In genomic region chr17:76623271-76624146, GRCh38 we compare ENCODE assay signal across 8 cellular contexts. TPM values are rescaled to one million over a fixed set of nuclear protein-coding genes. Genes with fewer than 3 reads are reported as not detected.
DNase-seq lines count a peak whose midpoint lies in the region; ATAC-seq and TF ChIP-seq lines count a peak whose summit lies in the region.

No MANE protein-coding gene starts in this region.

- no peak overlapping the region for H2BK5ac ChIP-seq in trophoblast cell (ENCODE audit: low read depth, low read length, poor library complexity)

- peaks cover 7% of the 10 kb centered on the region for H3K27me3 Mint-ChIP-seq in activated naive CD4-positive, alpha-beta T cell treated with anti-CD3 and anti-CD28 coated beads for 36 hours (ENCODE audit: low read depth)

- WGBS in trophoblast cell (ENCODE audit: extremely low coverage, insufficient coverage, insufficient read length): no CpG with 5 or more reads among the region's 18 CpGs
- WGBS in transverse colon (ENCODE audit: low coverage in 1 of 2), 2 donors: 17 to 23% methylated on average over 14 to 18 of the region's 18 CpGs

- no peak overlapping the region for H2BK120ac ChIP-seq in trophoblast cell (ENCODE audit: insufficient read depth, low read length, poor library complexity)

- no peak overlapping the region for H4K91ac ChIP-seq in trophoblast cell (ENCODE audit: low read depth, low read length)

- no peak overlapping the region for H3K27ac Mint-ChIP-seq in activated naive CD4-positive, alpha-beta T cell treated with anti-CD3 and anti-CD28 coated beads for 36 hours

- peak; percentile 68 for DNase-seq in MG63
- DNase-seq in SKM-1 treated with dmso at 0.1 percent for 144 hours (lab: John Stamatoyannopoulos, UW; ENCODE audit: unreplicated experiment): peak; percentile 76
- DNase-seq in activated naive CD4-positive, alpha-beta T cell treated with anti-CD3 and anti-CD28 coated beads for 36 hours: peak; percentile 83
- peak; percentile 76 for DNase-seq in glomerular visceral epithelial cell (ENCODE audit: extremely low spot score)
- DNase-seq in trophoblast cell: peak; percentile 58 to 80
- peak; percentile 81 for DNase-seq in transverse colon

- H3K4me3 Mint-ChIP-seq in activated naive CD4-positive, alpha-beta T cell treated with anti-CD3 and anti-CD28 coated beads for 36 hours: no peak overlapping the region

- H3K36me3 ChIP-seq in DOHH2 (ENCODE audit: control insufficient read depth, low read length) (no peaks in the 10 kb centered on the region), MG63 (no peaks in the 10 kb centered on the region), trophoblast cell (ENCODE audit: control insufficient read depth in 1 of 2, insufficient read depth in 2 of 2, low read length in 2 of 2) (no peaks in the 10 kb centered on the region), transverse colon (peaks cover 0 to 7% (median 3%) of the 10 kb centered on the region in 4 donors)

- peak; percentile 92 for TF ChIP-seq CTCF in DOHH2 (IDR thresholded peaks at IDR 0.05; ENCODE audit: low read depth, low read length, poor library complexity, severe bottlenecking)
- TF ChIP-seq CTCF in transverse colon (IDR thresholded peaks at IDR 0.05): peak; percentile 88 to 97 (median 96)

- H3K4ac ChIP-seq in trophoblast cell (ENCODE audit: low read depth, low read length): no peak overlapping the region

- peaks cover 20% of the 10 kb centered on the region for H3K27me3 ChIP-seq in DOHH2 (ENCODE audit: control insufficient read depth, low read length)
- no peaks in the 10 kb centered on the region for H3K27me3 ChIP-seq in MG63
- H3K27me3 ChIP-seq in trophoblast cell (ENCODE audit: insufficient read depth, low read length): no peaks in the 10 kb centered on the region
- no peaks in the 10 kb centered on the region for H3K27me3 ChIP-seq in transverse colon

- ATAC-seq in GM21528 (IDR thresholded peaks at IDR 0.05; ENCODE audit: low FRiP score, unreplicated experiment): no peak

- H3K79me2 ChIP-seq in DOHH2 (ENCODE audit: control insufficient read depth, low read length): no peaks in the 10 kb centered on the region
- H3K79me2 ChIP-seq in trophoblast cell (ENCODE audit: control insufficient read depth, insufficient read depth, low read length, poor library complexity): no peaks in the 10 kb centered on the region

- H3K9me2 ChIP-seq in DOHH2 (replicated peaks; ENCODE audit: control insufficient read depth, low read length): no peaks in the 10 kb centered on the region

- H3K4me2 ChIP-seq in DOHH2 (ENCODE audit: low read length) (no peak overlapping the region), trophoblast cell (ENCODE audit: low read length) (no peak overlapping the region)

- H2AK5ac ChIP-seq in trophoblast cell (ENCODE audit: low read length): no peak overlapping the region

- H3K23ac ChIP-seq in trophoblast cell (ENCODE audit: low read length): no peak overlapping the region

- H3K9ac ChIP-seq in trophoblast cell (ENCODE audit: low read length): no peak overlapping the region

- CTCF ChIA-PET in activated naive CD4-positive, alpha-beta T cell treated with anti-CD3 and anti-CD28 coated beads for 36 hours (lab: Charles Lee): interaction anchor here (0.6 to 5.0 kb wide), 49 partner anchors 9 to 301 kb away, joined by 3 to 73 read pairs (median 4); partner anchors contain the start of genes ST6GALNAC1 and ST6GALNAC2

- TF ChIP-seq EP300 in transverse colon (IDR thresholded peaks at IDR 0.05; ENCODE audit: low read depth): no peak

- no peaks in the 10 kb centered on the region for H3K9me3 ChIP-seq in DOHH2 (ENCODE audit: control insufficient read depth, insufficient read depth, low read length)
- H3K9me3 ChIP-seq in MG63: no peaks in the 10 kb centered on the region
- peaks cover under 1% of the 10 kb centered on the region for H3K9me3 ChIP-seq in trophoblast cell (ENCODE audit: insufficient read depth, low read depth, low read length)
- no peaks in the 10 kb centered on the region for H3K9me3 ChIP-seq in transverse colon

- H2AFZ ChIP-seq in trophoblast cell (ENCODE audit: insufficient read depth, low read length, poor library complexity): no peak overlapping the region

- intact Hi-C loops in activated naive CD4-positive, alpha-beta T cell treated with anti-CD3 and anti-CD28 coated beads for 36 hours (cut with micrococcal nuclease): loop anchor here (1.0 kb wide), 2 partner anchors 65 to 100 kb away; no protein-coding TSS in a partner anchor
- intact Hi-C loops in transverse colon (cut with DNase I; ENCODE audit: low total_unique reads): loop anchor here (2.0 kb wide), 1 partner anchor 99 kb away; no protein-coding TSS in a partner anchor

- no peak overlapping the region for H4K12ac ChIP-seq in trophoblast cell (ENCODE audit: low read depth, low read length)

- no peaks in the 10 kb centered on the region for H3K36me3 Mint-ChIP-seq in activated naive CD4-positive, alpha-beta T cell treated with anti-CD3 and anti-CD28 coated beads for 36 hours (ENCODE audit: low read depth)

- in situ Hi-C loops in transverse colon (cut with MboI; ENCODE audit: low pct_ligation_motif_present in 1 of 4, low pct_unique_long_range_greater_than_20kb in 1 of 4, low sequenced_read_pairs in 3 of 4): loop anchor here in 1 of 4 donors (10.0 kb wide), 1 partner anchor 99 kb away; no protein-coding TSS in a partner anchor

- no peak overlapping the region for H3K18ac ChIP-seq in trophoblast cell (ENCODE audit: low read length)

- no peak overlapping the region for H4K8ac ChIP-seq in trophoblast cell (ENCODE audit: low read depth, low read length)

- no peak for TF ChIP-seq POLR2A in transverse colon (IDR thresholded peaks at IDR 0.05)

- H3K14ac ChIP-seq in trophoblast cell (ENCODE audit: low read length): no peak overlapping the region

- no peaks in the 10 kb centered on the region for H3F3A ChIP-seq in DOHH2 (ENCODE audit: control insufficient read depth, insufficient read depth)

- H2BK12ac ChIP-seq in trophoblast cell (ENCODE audit: low read length): no peak overlapping the region

- peaks cover 7% of the 10 kb centered on the region for H3K4me1 Mint-ChIP-seq in activated naive CD4-positive, alpha-beta T cell treated with anti-CD3 and anti-CD28 coated beads for 36 hours (ENCODE audit: low read depth)

- H3K79me1 ChIP-seq in trophoblast cell (ENCODE audit: low read length): no peaks in the 10 kb centered on the region

- H4K20me1 ChIP-seq in DOHH2 (ENCODE audit: control insufficient read depth, insufficient read depth, low read depth, low read length): no peaks in the 10 kb centered on the region

- no peaks in the 10 kb centered on the region for H3K4me1 ChIP-seq in DOHH2 (ENCODE audit: control insufficient read depth, low read length)
- H3K4me1 ChIP-seq in trophoblast cell (ENCODE audit: control insufficient read depth in 1 of 2, insufficient read depth in 2 of 2, low read length in 2 of 2): no peaks in the 10 kb centered on the region
- H3K4me1 ChIP-seq in transverse colon: peaks cover 0 to 3% (median 0%) of the 10 kb centered on the region in 4 donors

- no peak overlapping the region for H3K27ac ChIP-seq in DOHH2 (ENCODE audit: low read depth, low read length)
- no peak overlapping the region for H3K27ac ChIP-seq in trophoblast cell (ENCODE audit: low read depth, low read length)
- H3K27ac ChIP-seq in transverse colon: no peak overlapping the region

- no peaks in the 10 kb centered on the region for H3K9me3 Mint-ChIP-seq in activated naive CD4-positive, alpha-beta T cell treated with anti-CD3 and anti-CD28 coated beads for 36 hours

- H3K4me3 ChIP-seq in DOHH2 (ENCODE audit: low read length) (no peak overlapping the region), MG63 (no peak overlapping the region), trophoblast cell (ENCODE audit: low read depth, low read length) (no peak overlapping the region), transverse colon (no peak overlapping the region)

RNA-seq across cellular contexts. Expression of gene ST6GALNAC1, which starts 20.0 kb away (rescaled TPM):
- not detected in 2 replicates for total RNA-seq in MG63 (2014; rRNA removed; shearing (Covaris generic); ENCODE audit: low replicate concordance)
- 1 to 10 TPM; 1.1 to 1.3 TPM for total RNA-seq in activated naive CD4-positive, alpha-beta T cell treated with anti-CD3 and anti-CD28 coated beads for 36 hours
- polyA plus RNA-seq in trophoblast cell (2013): 0.53 TPM in 2 replicates
- total RNA-seq in transverse colon: 100 to 1,000 TPM; 121 to 281 (median 182) TPM

RNA-seq across cellular contexts. Expression of gene ST6GALNAC2, which starts 37.8 kb away (rescaled TPM):
- 0.15 and 0.30 TPM in 2 replicates for total RNA-seq in MG63 (2014; rRNA removed; shearing (Covaris generic); ENCODE audit: low replicate concordance)
- not detected for total RNA-seq in activated naive CD4-positive, alpha-beta T cell treated with anti-CD3 and anti-CD28 coated beads for 36 hours
- 19.9 and 21.5 TPM in 2 replicates for polyA plus RNA-seq in trophoblast cell (2013)
- total RNA-seq in transverse colon: 1 to 10 TPM in 3 of 4 donors, not detected in 1; 1.4 to 4.4 (median 1.6) TPM

Comparison
In these comparisons a context has a peak if more than half of its experiments do, and no peak if none do; other contexts are left out.
1. RNA of gene ST6GALNAC1, which starts 20.0 kb away (total RNA-seq): 121 to 281 TPM in transverse colon; 1.1 to 1.3 TPM in activated naive CD4-positive, alpha-beta T cell treated with anti-CD3 and anti-CD28 coated beads for 36 hours and not detected in MG63; every median in the first group is over 10 times any median in the second.
2. Peak in every context shown above with its lines, with median percentiles within 50 percentile points of each other: DNase-seq.